In the genomic region with DNA sequence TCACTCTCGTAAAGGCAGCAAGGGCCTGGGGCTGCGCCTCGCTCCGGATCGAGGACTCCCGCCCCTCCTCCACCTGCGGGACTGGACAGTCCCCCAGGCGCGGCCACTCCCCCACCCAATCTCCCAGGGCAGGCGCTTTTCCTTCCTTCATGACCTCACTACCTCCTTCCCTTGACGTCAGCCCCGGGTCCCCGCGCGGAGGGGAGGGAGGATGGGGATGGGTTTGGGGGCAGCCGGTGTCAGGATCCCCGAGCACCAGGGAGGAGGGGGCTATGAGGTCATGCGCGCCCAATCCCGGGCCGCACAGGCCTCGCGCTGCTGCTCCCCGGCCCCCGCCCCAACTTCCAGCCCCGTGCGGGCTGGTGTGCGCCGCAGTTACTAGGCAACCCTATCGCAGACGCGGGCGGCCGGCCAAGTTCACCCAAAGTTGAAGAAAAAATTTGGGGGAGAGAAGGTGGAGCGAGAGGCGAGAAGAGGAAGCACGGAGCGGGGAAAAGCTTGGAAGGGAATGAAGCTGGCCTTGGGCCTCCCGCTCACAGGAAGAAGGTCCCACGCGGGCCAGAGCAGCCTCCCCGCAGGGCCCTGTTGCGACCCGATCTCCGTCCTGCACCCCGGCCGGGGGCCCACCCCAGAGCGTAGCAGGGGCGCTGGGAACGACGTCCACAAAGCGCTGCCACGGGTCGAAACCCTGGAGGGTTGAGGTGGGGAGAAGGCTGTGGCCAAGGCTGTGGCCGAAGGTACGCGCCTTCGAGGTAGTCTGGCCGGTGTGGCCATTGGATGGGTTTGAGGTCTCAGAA, we compare ENCODE assay signal across 11 cellular contexts. TPM values are rescaled to one million over a fixed set of nuclear protein-coding genes. Genes with fewer than 3 reads are reported as not detected.
DNase-seq lines count a peak whose midpoint lies in the region; ATAC-seq and TF ChIP-seq lines count a peak whose summit lies in the region.
"Had no signal": no experiment of that assay in that cellular context is flagged by ENCODE, and none has a peak within 500 bp of the region (broad histone marks: within the 10 kb centered on the region; RNA-seq: fewer than 3 reads in every experiment).

No MANE protein-coding gene starts in this region.

- H3K27me3 Mint-ChIP-seq in CD4-positive, alpha-beta T cell, result peaks cover 82% of the 10 kb centered on the region
- H3K27me3 Mint-ChIP-seq in activated T-helper 1 cell treated with anti-CD3 and anti-CD28 coated beads, Interleukin-12 subunit alpha, Interleukin-12 subunit beta, Interleukin-2, Interleukin-4 antibody, amounts not matched to agents 30 ng/mL and 10 ng/mL and 1 ng/mL, durations not matched to agents 14 hours and 24 hours and 36 hours (ENCODE audit: insufficient read depth), result peaks cover 84% of the 10 kb centered on the region

- H3K4me1 ChIP-seq in foreskin keratinocyte (no peaks in the 10 kb centered on the region), mucosa of descending colon (ENCODE audit: low read depth) (peaks cover 4% of the 10 kb centered on the region)

- intact Hi-C loops in CD4-positive, alpha-beta T cell (cut with DNase I, micrococcal nuclease), result no loop called here
- intact Hi-C loops in mucosa of descending colon (cut with DNase I, micrococcal nuclease), result no loop called here
- intact Hi-C loops in activated T-helper 1 cell treated with anti-CD3 and anti-CD28 coated beads, Interleukin-12 subunit alpha, Interleukin-12 subunit beta, Interleukin-2, Interleukin-4 antibody, amounts not matched to agents 30 ng/mL and 10 ng/mL and 1 ng/mL, durations not matched to agents 14 hours and 24 hours and 36 hours (cut with micrococcal nuclease), result no loop called here

- H3K4me3 Mint-ChIP-seq in CD4-positive, alpha-beta T cell, result no peak overlapping the region
- no peak overlapping the region for H3K4me3 Mint-ChIP-seq in activated T-helper 1 cell treated with anti-CD3 and anti-CD28 coated beads, Interleukin-12 subunit alpha, Interleukin-12 subunit beta, Interleukin-2, Interleukin-4 antibody, amounts not matched to agents 30 ng/mL and 10 ng/mL and 1 ng/mL, durations not matched to agents 14 hours and 24 hours and 36 hours

- DNase-seq in CD4-positive, alpha-beta T cell, result peak in 2 of 10 experiments; percentile 8 to 10
- DNase-seq in NCI-H1105 treated with DMSO at 0.1 percent for 48 hours (lab: John Stamatoyannopoulos, UW) (peak; percentile 42), foreskin keratinocyte (no peak), mucosa of descending colon (no peak), NCI-H2081 (lab: John Stamatoyannopoulos, UW) (no peak), GF-D8 (lab: John Stamatoyannopoulos, UW) (no peak)
- DNase-seq in stimulated activated naive CD4-positive, alpha-beta T cell treated with Interleukin-2 at 50 U/mL for 16 hours (lab: John Stamatoyannopoulos, UW), result no peak
- no peak for DNase-seq in activated T-helper 1 cell treated with anti-CD3 and anti-CD28 coated beads, Interleukin-12 subunit alpha, Interleukin-12 subunit beta, Interleukin-2, Interleukin-4 antibody, amounts not matched to agents 30 ng/mL and 10 ng/mL and 1 ng/mL, durations not matched to agents 14 hours and 24 hours and 36 hours (ENCODE audit: low spot score)
- DNase-seq: NCI-H1092 treated with DMSO at 0.1 percent for 48 hours had no signal

- no peak overlapping the region for H3K27ac ChIP-seq in CD4-positive, alpha-beta T cell (ENCODE audit: low read depth, low read length)
- H3K27ac ChIP-seq in foreskin keratinocyte, result no peak overlapping the region
- H3K27ac ChIP-seq: C4-2B, HL-60 had no signal

- peak; percentile 72 for ATAC-seq in CD4-positive, alpha-beta T cell (ENCODE audit: poor library complexity)
- ATAC-seq in foreskin keratinocyte, result peak; percentile 11
- ATAC-seq in mucosa of descending colon, result peak; percentile 11

- POLR2A ChIA-PET in CD4-positive, alpha-beta T cell (lab: Charles Lee), result no interaction called here

- H3K27ac Mint-ChIP-seq in CD4-positive, alpha-beta T cell, result no peak overlapping the region
- no peak overlapping the region for H3K27ac Mint-ChIP-seq in activated T-helper 1 cell treated with anti-CD3 and anti-CD28 coated beads, Interleukin-12 subunit alpha, Interleukin-12 subunit beta, Interleukin-2, Interleukin-4 antibody, amounts not matched to agents 30 ng/mL and 10 ng/mL and 1 ng/mL, durations not matched to agents 14 hours and 24 hours and 36 hours

- no peaks in the 10 kb centered on the region for H3K36me3 Mint-ChIP-seq in CD4-positive, alpha-beta T cell (ENCODE audit: low read depth)
- H3K36me3 Mint-ChIP-seq in activated T-helper 1 cell treated with anti-CD3 and anti-CD28 coated beads, Interleukin-12 subunit alpha, Interleukin-12 subunit beta, Interleukin-2, Interleukin-4 antibody, amounts not matched to agents 30 ng/mL and 10 ng/mL and 1 ng/mL, durations not matched to agents 14 hours and 24 hours and 36 hours (ENCODE audit: low read depth), result no peaks in the 10 kb centered on the region

- H3K4me3 ChIP-seq in mucosa of descending colon, result no peak overlapping the region

- no peak for TF ChIP-seq CTCF in CD4-positive, alpha-beta T cell (IDR thresholded peaks at IDR 0.05)
- TF ChIP-seq CTCF in foreskin keratinocyte (conservative IDR thresholded peaks at IDR 0.05), result no peak
- no peak for TF ChIP-seq CTCF in mucosa of descending colon (IDR thresholded peaks at IDR 0.05)

- H3K36me3 ChIP-seq in mucosa of descending colon (ENCODE audit: low read depth), result no peaks in the 10 kb centered on the region

- CTCF ChIA-PET in CD4-positive, alpha-beta T cell (lab: Charles Lee), result no interaction called here

- no peaks in the 10 kb centered on the region for H3K9me3 Mint-ChIP-seq in CD4-positive, alpha-beta T cell
- no peaks in the 10 kb centered on the region for H3K9me3 Mint-ChIP-seq in activated T-helper 1 cell treated with anti-CD3 and anti-CD28 coated beads, Interleukin-12 subunit alpha, Interleukin-12 subunit beta, Interleukin-2, Interleukin-4 antibody, amounts not matched to agents 30 ng/mL and 10 ng/mL and 1 ng/mL, durations not matched to agents 14 hours and 24 hours and 36 hours

- no peaks in the 10 kb centered on the region for H3K9me3 ChIP-seq in CD4-positive, alpha-beta T cell (ENCODE audit: control insufficient read depth, low read length)
- H3K9me3 ChIP-seq in mucosa of descending colon, result no peaks in the 10 kb centered on the region

- peaks cover 21% of the 10 kb centered on the region for H3K4me1 Mint-ChIP-seq in CD4-positive, alpha-beta T cell (ENCODE audit: low read depth)
- H3K4me1 Mint-ChIP-seq in activated T-helper 1 cell treated with anti-CD3 and anti-CD28 coated beads, Interleukin-12 subunit alpha, Interleukin-12 subunit beta, Interleukin-2, Interleukin-4 antibody, amounts not matched to agents 30 ng/mL and 10 ng/mL and 1 ng/mL, durations not matched to agents 14 hours and 24 hours and 36 hours (ENCODE audit: low read depth), result no peaks in the 10 kb centered on the region

- peaks cover 65% of the 10 kb centered on the region for H3K27me3 ChIP-seq in CD4-positive, alpha-beta T cell (ENCODE audit: control insufficient read depth, insufficient read depth, low read length)
- H3K27me3 ChIP-seq in foreskin keratinocyte, result peaks cover 85% of the 10 kb centered on the region

RNA-seq across cellular contexts. Expression of gene WT1, which starts 8.3 kb away (rescaled TPM):
- total RNA-seq in CD4-positive, alpha-beta T cell, result not detected
- total RNA-seq in foreskin keratinocyte (0.35 TPM in 1 of 2 replicates, not detected in the other), mucosa of descending colon (under 1 TPM in 2 of 3 donors, not detected in 1; 0.09 to 0.57 TPM)
- polyA plus RNA-seq in foreskin keratinocyte, result 0.21 TPM in 1 of 2 replicates, not detected in the other
- total RNA-seq in activated T-helper 1 cell treated with anti-CD3 and anti-CD28 coated beads, Interleukin-12 subunit alpha, Interleukin-12 subunit beta, Interleukin-2, Interleukin-4 antibody, amounts not matched to agents 30 ng/mL and 10 ng/mL and 1 ng/mL, durations not matched to agents 14 hours and 24 hours and 36 hours, result not detected in 2 replicates

Comparison
In these comparisons a context has a peak if more than half of its experiments do, and no peak if none do; other contexts are left out.
1. ATAC-seq: peak in every context shown above with its lines; median percentile 72 in CD4-positive, alpha-beta T cell; 11 in foreskin keratinocyte; 11 in mucosa of descending colon.